Comparison of ENCODE assay signal across 35 cellular contexts in the genomic region with DNA sequence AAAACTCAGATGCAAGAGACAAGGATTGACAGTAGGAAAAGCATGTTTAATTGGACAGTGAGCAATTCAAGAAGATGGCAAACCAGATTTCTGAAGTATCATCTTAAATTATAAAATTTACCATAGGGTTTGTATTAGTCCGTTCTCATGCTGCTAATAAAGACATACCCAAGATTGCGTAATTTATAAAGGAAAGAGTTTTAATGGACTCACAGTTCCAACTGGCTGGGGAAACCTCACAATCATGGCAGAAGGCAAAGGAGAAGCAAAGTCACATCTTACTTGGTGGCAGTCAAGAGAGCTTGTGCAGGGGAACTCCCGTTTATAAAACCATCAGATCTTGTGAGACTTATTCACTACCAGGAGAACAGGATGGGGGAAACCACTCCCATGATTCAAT. TPM values are rescaled to one million over a fixed set of nuclear protein-coding genes. Genes with fewer than 3 reads are reported as not detected.
"Had no signal": no experiment of that assay in that cellular context is flagged by ENCODE, and none has a peak within 500 bp of the region (broad histone marks: within the 10 kb centered on the region; RNA-seq: fewer than 3 reads in every experiment).

No MANE protein-coding gene starts in this region.

- ATAC-seq: activated CD8-positive, alpha-beta T cell treated with anti-CD3 and anti-CD28 coated beads for 36 hours; activated naive CD4-positive, alpha-beta T cell treated with anti-CD3 and anti-CD28 coated beads, Interleukin-2, amount 50 U/mL, for 72 hours; activated T-helper 17 cell treated with anti-CD3 and anti-CD28 coated beads, Interleukin-2, amount 50 U/mL, for 72 hours; body of pancreas had no signal

- H3K27me3 ChIP-seq: adrenal gland, body of pancreas, brain microvascular endothelial cell, breast epithelium had no signal

- H3K4me1 ChIP-seq: adrenal gland, body of pancreas, breast epithelium had no signal

- H3K36me3 ChIP-seq: adrenal gland, brain microvascular endothelial cell, breast epithelium had no signal

- DNase-seq: activated B cell treated with CpG ODN at 0.5 μM for 24 hours; activated CD4-positive, alpha-beta memory T cell treated with anti-CD3 and anti-CD28 coated beads for 36 hours; activated CD4-positive, alpha-beta T cell treated with anti-CD3 and anti-CD28 coated beads for 4 hours; activated CD4-positive, alpha-beta T cell treated with anti-CD3 and anti-CD28 coated beads, Interleukin-2, amount 10 ng/mL, durations not matched to agents 24 days and 14 days; activated CD4-positive, alpha-beta T cell treated with anti-CD3 and anti-CD28 coated beads, Interleukin-2, amount 50 U/mL, for 1 hour; activated CD4-positive, alpha-beta T cell treated with anti-CD3 and anti-CD28 coated beads, Interleukin-2, amount 50 U/mL, for 4 hours; activated CD4-positive, CD25-positive, alpha-beta regulatory T cell treated with anti-CD3 and anti-CD28 coated beads, Interleukin-2, amount 50 U/mL, for 72 hours; activated CD8-positive, alpha-beta memory T cell treated with anti-CD3 and anti-CD28 coated beads, Interleukin-2, amount 50 U/mL, for 4 hours; activated CD8-positive, alpha-beta T cell treated with anti-CD3 and anti-CD28 coated beads for 36 hours; activated effector memory CD4-positive, alpha-beta T cell treated with anti-CD3 and anti-CD28 coated beads, Interleukin-2, amount 50 U/mL, for 16 hours; activated gamma-delta T cell treated with Interleukin-2 at 50 U/mL for 16 hours; activated naive CD4-positive, alpha-beta T cell; activated naive CD4-positive, alpha-beta T cell treated with anti-CD3 and anti-CD28 coated beads for 36 hours; activated naive CD4-positive, alpha-beta T cell treated with anti-CD3 and anti-CD28 coated beads, Interleukin-2, amount 50 U/mL, for 16 hours; activated naive CD8-positive, alpha-beta T cell treated with anti-CD3 and anti-CD28 coated beads for 36 hours; activated T-cell treated with anti-CD3 and anti-CD28 coated beads for 4 hours; activated T-cell treated with anti-CD3 and anti-CD28 coated beads, Interleukin-2, amount 50 U/mL, for 24 hours; activated T-cell treated with anti-CD3 and anti-CD28 coated beads, Interleukin-2, amount 50 U/mL, for 48 hours; adrenal gland; amniotic stem cell; aorta; body of pancreas; brain microvascular endothelial cell; central memory CD4-positive, alpha-beta T cell; T-helper 1 cell; T-helper 2 cell; T-helper 9 cell had no signal

- H3K9me3 ChIP-seq: adrenal gland had no signal

- FAIRE-seq: astrocyte, TTC549 had no signal

- H3K27ac ChIP-seq: adrenal gland, body of pancreas, brain microvascular endothelial cell, breast epithelium, VCaP had no signal

- H3K4me3 ChIP-seq: adrenal gland, body of pancreas, breast epithelium had no signal

RNA-seq across cellular contexts. Expression of a gene that starts 24.0 kb away (rescaled TPM):
- total RNA-seq: activated B cell treated with CpG ODN at 0.5 μM for 24 hours; activated CD4-positive, alpha-beta memory T cell treated with anti-CD3 and anti-CD28 coated beads for 36 hours; activated CD4-positive, alpha-beta T cell treated with anti-CD3 and anti-CD28 coated beads, Interleukin-2, amount 10 ng/mL, durations not matched to agents 24 days and 14 days; activated CD8-positive, alpha-beta memory T cell treated with anti-CD3 and anti-CD28 coated beads for 36 hours; activated CD8-positive, alpha-beta T cell treated with anti-CD3 and anti-CD28 coated beads for 36 hours; activated naive CD4-positive, alpha-beta T cell treated with anti-CD3 and anti-CD28 coated beads for 36 hours; activated naive CD4-positive, alpha-beta T cell treated with anti-CD3 and anti-CD28 coated beads, Interleukin-2, amount 50 U/mL, for 72 hours; activated naive CD8-positive, alpha-beta T cell treated with anti-CD3 and anti-CD28 coated beads for 36 hours; activated T-helper 1 cell treated with anti-CD3 and anti-CD28 coated beads, Interleukin-12 subunit alpha, Interleukin-12 subunit beta, Interleukin-2, Interleukin-4 antibody, amounts not matched to agents 30 ng/mL and 10 ng/mL and 1 ng/mL, durations not matched to agents 14 hours and 24 hours and 36 hours; activated T-helper 17 cell treated with anti-CD3 and anti-CD28 coated beads, Interleukin-2, amount 50 U/mL, for 72 hours had no signal
